Comparison of ENCODE assay signal across 20 cellular contexts in genomic region chr2:56806924-56807323, GRCh38.
"Had no signal": no experiment of that assay in that cellular context is flagged by ENCODE, and none has a peak within 500 bp of the region (broad histone marks: within the 10 kb centered on the region; RNA-seq: fewer than 3 reads in every experiment).

No MANE protein-coding gene starts in this region.

- H2AFZ ChIP-seq: PC-9 had no signal

- ATAC-seq: activated CD4-positive, alpha-beta T cell treated with anti-CD3 and anti-CD28 coated beads for 36 hours; activated CD8-positive, alpha-beta T cell treated with anti-CD3 and anti-CD28 coated beads for 36 hours; activated T-cell treated with anti-CD3 and anti-CD28 coated beads, Interleukin-2, amount 50 U/mL, for 72 hours had no signal

- H3K36me3 Mint-ChIP-seq: activated naive CD4-positive, alpha-beta T cell treated with anti-CD3 and anti-CD28 coated beads, Interleukin-2, amount 10 ng/mL, durations not matched to agents 7 days and 5 days; activated naive CD8-positive, alpha-beta T cell treated with anti-CD3 and anti-CD28 coated beads, Interleukin-2, amount 10 ng/mL, durations not matched to agents 7 days and 5 days had no signal

- H3K27ac Mint-ChIP-seq: activated CD4-positive, alpha-beta T cell treated with anti-CD3 and anti-CD28 coated beads for 36 hours; activated CD8-positive, alpha-beta T cell treated with anti-CD3 and anti-CD28 coated beads for 36 hours; activated naive CD4-positive, alpha-beta T cell treated with anti-CD3 and anti-CD28 coated beads, Interleukin-2, amount 10 ng/mL, durations not matched to agents 7 days and 5 days; activated naive CD8-positive, alpha-beta T cell treated with anti-CD3 and anti-CD28 coated beads, Interleukin-2, amount 10 ng/mL, durations not matched to agents 7 days and 5 days; activated T-cell treated with anti-CD3 and anti-CD28 coated beads, Interleukin-2, amount 50 U/mL, for 72 hours; activated T-helper 2 cell treated with anti-CD3 and anti-CD28 coated beads, Interferon-gamma antibody, Interleukin-2, Interleukin-4, amounts not matched to agents 10 μg/mL and 5 μg/mL and 100 μg/mL, durations not matched to agents 14 hours and 24 hours and 36 hours had no signal

- H3K9me3 ChIP-seq: adrenal gland had no signal

- H3K27me3 Mint-ChIP-seq: activated CD4-positive, alpha-beta T cell treated with anti-CD3 and anti-CD28 coated beads for 36 hours; activated CD8-positive, alpha-beta T cell treated with anti-CD3 and anti-CD28 coated beads for 36 hours; activated naive CD4-positive, alpha-beta T cell treated with anti-CD3 and anti-CD28 coated beads, Interleukin-2, amount 10 ng/mL, durations not matched to agents 7 days and 5 days; activated naive CD8-positive, alpha-beta T cell treated with anti-CD3 and anti-CD28 coated beads, Interleukin-2, amount 10 ng/mL, durations not matched to agents 7 days and 5 days; central memory CD8-positive, alpha-beta T cell had no signal

- H3K4me3 ChIP-seq: adrenal gland, PC-9 had no signal

- H3K36me3 ChIP-seq: adrenal gland, WERI-Rb-1 had no signal

- H3K4me2 ChIP-seq: PC-9 had no signal

- H3K4me3 Mint-ChIP-seq: activated CD4-positive, alpha-beta T cell treated with anti-CD3 and anti-CD28 coated beads for 36 hours; activated CD8-positive, alpha-beta T cell treated with anti-CD3 and anti-CD28 coated beads for 36 hours; activated naive CD4-positive, alpha-beta T cell treated with anti-CD3 and anti-CD28 coated beads, Interleukin-2, amount 10 ng/mL, durations not matched to agents 7 days and 5 days; activated naive CD8-positive, alpha-beta T cell treated with anti-CD3 and anti-CD28 coated beads, Interleukin-2, amount 10 ng/mL, durations not matched to agents 7 days and 5 days; activated T-cell treated with anti-CD3 and anti-CD28 coated beads, Interleukin-2, amount 50 U/mL, for 72 hours; central memory CD8-positive, alpha-beta T cell had no signal

- H3K27me3 ChIP-seq: adrenal gland had no signal

- H3K27ac ChIP-seq: adrenal gland, PC-9, WERI-Rb-1 had no signal

- H3K4me1 Mint-ChIP-seq: activated CD4-positive, alpha-beta T cell treated with anti-CD3 and anti-CD28 coated beads for 36 hours; activated naive CD4-positive, alpha-beta T cell treated with anti-CD3 and anti-CD28 coated beads, Interleukin-2, amount 10 ng/mL, durations not matched to agents 7 days and 5 days; activated naive CD8-positive, alpha-beta T cell treated with anti-CD3 and anti-CD28 coated beads, Interleukin-2, amount 10 ng/mL, durations not matched to agents 7 days and 5 days; central memory CD8-positive, alpha-beta T cell had no signal

- H3K4me1 ChIP-seq: adrenal gland had no signal

- DNase-seq: activated CD4-positive, alpha-beta T cell treated with anti-CD3 and anti-CD28 coated beads for 36 hours; activated CD8-positive, alpha-beta memory T cell treated with anti-CD3 and anti-CD28 coated beads, Interleukin-2, amount 50 U/mL, for 4 hours; activated CD8-positive, alpha-beta T cell treated with anti-CD3 and anti-CD28 coated beads for 36 hours; activated gamma-delta T cell treated with Interleukin-2 at 50 U/mL for 16 hours; activated naive CD4-positive, alpha-beta T cell treated with anti-CD3 and anti-CD28 coated beads, Interleukin-2, amount 10 ng/mL, durations not matched to agents 7 days and 5 days; activated naive CD8-positive, alpha-beta T cell treated with anti-CD3 and anti-CD28 coated beads, Interleukin-2, amount 10 ng/mL, durations not matched to agents 7 days and 5 days; activated T-cell treated with anti-CD3 and anti-CD28 coated beads, Interleukin-2, amount 50 U/mL, for 72 hours; adrenal gland; aorta; NCI-H1048; NCI-H1930; NCI-H2171; NCI-H345; NCI-H510A treated with DMSO at 0.1 percent for 48 hours; SIG-M5; T-helper 1 cell; WERI-Rb-1 had no signal
